Comparison of ENCODE assay signal across 14 cellular contexts in the genomic region with DNA sequence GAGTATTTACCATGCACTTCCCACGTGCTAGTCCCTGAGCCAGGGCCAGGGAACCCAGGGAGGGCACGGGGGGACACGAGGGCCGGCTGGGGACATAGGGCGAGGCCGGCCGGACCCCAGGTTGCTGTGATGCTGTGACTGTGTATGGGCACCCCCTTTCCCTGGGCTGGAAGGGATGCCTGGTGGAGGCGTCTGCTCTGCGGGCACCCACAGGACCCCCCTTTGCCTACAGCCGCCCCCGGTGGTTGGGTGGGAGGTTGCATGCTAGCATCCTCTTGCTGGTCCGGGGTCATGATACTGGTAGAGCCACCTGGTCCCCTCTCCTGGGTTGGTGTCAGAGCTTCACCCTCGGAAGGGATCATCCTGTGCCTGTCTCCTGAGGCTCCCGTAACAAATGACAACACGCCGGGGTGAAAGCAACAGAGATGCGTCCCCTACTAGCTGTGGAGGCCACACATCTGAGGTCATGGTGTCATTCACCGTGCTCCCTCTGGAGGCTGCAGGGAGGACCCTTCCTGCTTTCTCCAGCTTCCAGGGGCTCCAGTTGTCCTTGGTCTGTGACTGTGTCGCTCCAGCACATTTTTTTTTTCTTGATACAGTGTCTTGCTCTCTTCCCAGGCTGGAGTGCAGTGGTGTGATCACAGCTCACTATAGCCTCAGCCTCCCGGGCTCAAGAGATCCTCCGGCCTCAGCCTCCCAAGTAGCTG. TPM values are rescaled to one million over a fixed set of nuclear protein-coding genes. Genes with fewer than 3 reads are reported as not detected.
DNase-seq lines count a peak whose midpoint lies in the region; ATAC-seq and TF ChIP-seq lines count a peak whose summit lies in the region.
"Had no signal": no experiment of that assay in that cellular context is flagged by ENCODE, and none has a peak within 500 bp of the region (broad histone marks: within the 10 kb centered on the region; RNA-seq: fewer than 3 reads in every experiment).

No MANE protein-coding gene starts in this region.

- BruUV-seq in Caco-2 (replicated peaks; lab: Mats Ljungman, UMichigan), result no TSS peak

- POLR2A ChIA-PET in Caco-2 (lab: Charles Lee), result interaction anchor here (0.7 kb wide), 1 partner anchor 62 kb away, joined by 5 read pairs; no protein-coding TSS in a partner anchor

- no peak overlapping the region for H3K27ac Mint-ChIP-seq in Caco-2 (ENCODE audit: unreplicated experiment)
- H3K27ac Mint-ChIP-seq: activated CD4-positive, alpha-beta T cell treated with anti-CD3 and anti-CD28 coated beads, Interleukin-2, amount 10 ng/mL, durations not matched to agents 7 days and 5 days had no signal

- H3K27me3 ChIP-seq in Caco-2 (replicated peaks; ENCODE audit: control insufficient read depth, insufficient read depth, low read length) (no peaks in the 10 kb centered on the region), H7 (ENCODE audit: control insufficient read depth, insufficient read depth, low read length) (no peaks in the 10 kb centered on the region), adrenal gland (no peaks in the 10 kb centered on the region)
- H3K27me3 ChIP-seq: dorsolateral prefrontal cortex had no signal

- H3K4me3 ChIP-seq in Caco-2 (ENCODE audit: low read depth, low read length) (no peak overlapping the region), H7 (ENCODE audit: insufficient read depth, low read depth, low read length) (no peak overlapping the region), epithelial cell of proximal tubule (ENCODE audit: low read depth, low read length) (no peak overlapping the region), adrenal gland (no peak overlapping the region)
- H3K4me3 ChIP-seq: dorsolateral prefrontal cortex, lung had no signal

- H3K27ac ChIP-seq in adrenal gland, result no peak overlapping the region
- H3K27ac ChIP-seq: dorsolateral prefrontal cortex had no signal

- H3K27me3 Mint-ChIP-seq in Caco-2 (ENCODE audit: insufficient read depth, unreplicated experiment), result no peaks in the 10 kb centered on the region
- no peaks in the 10 kb centered on the region for H3K27me3 Mint-ChIP-seq in activated T-cell treated with anti-CD3 and anti-CD28 coated beads, Interleukin-2, amount 50 U/mL, for 4 hours (ENCODE audit: low read depth)
- H3K27me3 Mint-ChIP-seq: activated CD4-positive, alpha-beta T cell treated with anti-CD3 and anti-CD28 coated beads, Interleukin-2, amount 10 ng/mL, durations not matched to agents 7 days and 5 days had no signal

- peak; percentile 25 to 37 for TF ChIP-seq CTCF in Caco-2 (IDR thresholded peaks at IDR 0.05; ENCODE audit: insufficient read depth in 1 of 2, low read depth in 1 of 2, low read length in 1 of 2, severe bottlenecking in 1 of 2, unreplicated experiment in 1 of 2)
- TF ChIP-seq CTCF in epithelial cell of proximal tubule (conservative IDR thresholded peaks at IDR 0.05; ENCODE audit: low read depth, low read length), result peak; percentile 23
- TF ChIP-seq CTCF in adrenal gland (IDR thresholded peaks at IDR 0.05), result no peak

- no peak overlapping the region for H3K4me3 Mint-ChIP-seq in Caco-2 (ENCODE audit: unreplicated experiment)
- no peak overlapping the region for H3K4me3 Mint-ChIP-seq in activated T-cell treated with anti-CD3 and anti-CD28 coated beads, Interleukin-2, amount 50 U/mL, for 4 hours
- H3K4me3 Mint-ChIP-seq: activated CD4-positive, alpha-beta T cell treated with anti-CD3 and anti-CD28 coated beads, Interleukin-2, amount 10 ng/mL, durations not matched to agents 7 days and 5 days had no signal

- no peaks in the 10 kb centered on the region for H3K9me3 ChIP-seq in Caco-2
- no peaks in the 10 kb centered on the region for H3K9me3 ChIP-seq in adrenal gland (replicated peaks in 1 of 3)

- H3K9me3 Mint-ChIP-seq in Caco-2 (ENCODE audit: unreplicated experiment), result no peaks in the 10 kb centered on the region
- H3K9me3 Mint-ChIP-seq in activated T-cell treated with anti-CD3 and anti-CD28 coated beads, Interleukin-2, amount 50 U/mL, for 4 hours, result no peaks in the 10 kb centered on the region
- H3K9me3 Mint-ChIP-seq: activated CD4-positive, alpha-beta T cell treated with anti-CD3 and anti-CD28 coated beads, Interleukin-2, amount 10 ng/mL, durations not matched to agents 7 days and 5 days had no signal

- CTCF ChIA-PET in Caco-2 (lab: Charles Lee), result interaction anchor here (0.7 kb wide), 2 partner anchors 16 to 43 kb away, joined by 5 to 6 read pairs; no protein-coding TSS in a partner anchor

- peaks cover 7% of the 10 kb centered on the region for H3K36me3 Mint-ChIP-seq in Caco-2 (ENCODE audit: insufficient read depth, unreplicated experiment)
- peaks cover 2% of the 10 kb centered on the region for H3K36me3 Mint-ChIP-seq in activated T-cell treated with anti-CD3 and anti-CD28 coated beads, Interleukin-2, amount 50 U/mL, for 4 hours (ENCODE audit: insufficient read depth)

- H3K4me1 ChIP-seq in Caco-2 (no peaks in the 10 kb centered on the region), adrenal gland (replicated peaks in 1 of 2) (peaks cover 12% of the 10 kb centered on the region in 2 donors)

- intact Hi-C loops in Caco-2 (cut with micrococcal nuclease; ENCODE audit: unreplicated experiment) (loop anchor here (5.0 kb wide), 1 partner anchor 43 kb away; a partner anchor contains a TSS), adrenal gland (cut with DNase I) (no loop called here)

- WGBS in adrenal gland, 4 donors, result 68 to 78% (median 75%) methylated on average over 4 to 21 of the region's 21 CpGs

- no peak for TF ChIP-seq POLR2A in adrenal gland (IDR thresholded peaks at IDR 0.05)

- no peak for ATAC-seq in activated T-cell treated with anti-CD3 and anti-CD28 coated beads, Interleukin-2, amount 50 U/mL, for 4 hours

- no peaks in the 10 kb centered on the region for H3K4me1 Mint-ChIP-seq in Caco-2 (ENCODE audit: low read depth, unreplicated experiment)
- H3K4me1 Mint-ChIP-seq in activated T-cell treated with anti-CD3 and anti-CD28 coated beads, Interleukin-2, amount 50 U/mL, for 4 hours (ENCODE audit: low read depth), result peaks cover 13% of the 10 kb centered on the region

- no peak for DNase-seq in Caco-2
- DNase-seq in H7, result peak; percentile 83
- DNase-seq in epithelial cell of proximal tubule (ENCODE audit: low read depth), result no peak
- no peak for DNase-seq in effector CD8-positive, alpha-beta T cell (lab: John Stamatoyannopoulos, UW)
- no peak for DNase-seq in activated T-cell treated with anti-CD3 and anti-CD28 coated beads, Interleukin-2, amount 50 U/mL, for 4 hours
- DNase-seq in adrenal gland, result no peak
- DNase-seq: activated CD4-positive, alpha-beta T cell treated with anti-CD3 and anti-CD28 coated beads, Interleukin-2, amount 10 ng/mL, durations not matched to agents 7 days and 5 days; anterior cingulate cortex; C1 segment of cervical spinal cord; dorsolateral prefrontal cortex; KBM-7; NCI-H187; NCI-H526 had no signal

- no peaks in the 10 kb centered on the region for H3K36me3 ChIP-seq in Caco-2 (ENCODE audit: control insufficient read depth, insufficient read depth, low read length)
- H3K36me3 ChIP-seq in H7 (replicated peaks; ENCODE audit: control insufficient read depth, insufficient read depth, low read length), result no peaks in the 10 kb centered on the region
- no peaks in the 10 kb centered on the region for H3K36me3 ChIP-seq in adrenal gland (replicated peaks in 1 of 2)

RNA-seq across cellular contexts. Expression of a gene that starts 3.1 kb away (rescaled TPM):
- 42.9 and 44.5 TPM in 2 replicates for total RNA-seq in Caco-2 (2022)
- total RNA-seq in H7 (2014; rRNA removed; shearing (Covaris generic)), result 42.6 and 46.1 TPM in 2 replicates
- total RNA-seq in epithelial cell of proximal tubule, result 19.3 and 31.4 TPM in 2 replicates
- total RNA-seq in activated T-cell treated with anti-CD3 and anti-CD28 coated beads, Interleukin-2, amount 50 U/mL, for 4 hours, result 10 to 100 TPM; 30.1 to 39.5 (median 34.8) TPM
- 10 to 100 TPM; 17.8 to 42.1 (median 29.5) TPM for total RNA-seq in adrenal gland
- 10 to 100 TPM in 2 of 3 donors, 1 to 10 TPM in 1; 8.9 to 99.4 (median 38.2) TPM for polyA plus RNA-seq in adrenal gland

RNA-seq across cellular contexts. Expression of a gene that starts 16.6 kb away (rescaled TPM):
- total RNA-seq in Caco-2 (2022) (0.36 and 0.39 TPM in 2 replicates), epithelial cell of proximal tubule (8.2 and 29.7 TPM in 2 replicates), adrenal gland (under 1 TPM in 2 of 8 donors, not detected in 6; 0.43 to 0.46 TPM)
- 0.15 TPM in 1 of 2 replicates, not detected in the other for total RNA-seq in H7 (2014; rRNA removed; shearing (Covaris generic))
- total RNA-seq in activated T-cell treated with anti-CD3 and anti-CD28 coated beads, Interleukin-2, amount 50 U/mL, for 4 hours, result under 1 TPM in 1 of 3 donors, not detected in 2; 0.08 TPM
- polyA plus RNA-seq in adrenal gland, result under 1 TPM in 1 of 3 donors, not detected in 2; 0.13 TPM
- total RNA-seq: activated CD4-positive, alpha-beta T cell treated with anti-CD3 and anti-CD28 coated beads, Interleukin-2, amount 10 ng/mL, durations not matched to agents 7 days and 5 days had no signal

RNA-seq across cellular contexts. Expression of a gene that starts 17.0 kb away (rescaled TPM):
- total RNA-seq in Caco-2 (2022), result 6.8 and 9.7 TPM in 2 replicates
- total RNA-seq in H7 (2014; rRNA removed; shearing (Covaris generic)), result 26.6 and 33.1 TPM in 2 replicates
- total RNA-seq in epithelial cell of proximal tubule, result 15.5 and 16.3 TPM in 2 replicates
- 10 to 100 TPM in 2 of 3 donors, 1 to 10 TPM in 1; 8.8 to 13.0 (median 12.4) TPM for total RNA-seq in activated T-cell treated with anti-CD3 and anti-CD28 coated beads, Interleukin-2, amount 50 U/mL, for 4 hours
- total RNA-seq in adrenal gland, result 10 to 100 TPM in 1 of 8 donors, 1 to 10 TPM in 6, not detected in 1; 1.1 to 10.6 (median 6.0) TPM
- 10 to 100 TPM in 2 of 3 donors, under 1 TPM in 1; 0.35 to 63.5 (median 11.0) TPM for polyA plus RNA-seq in adrenal gland

RNA-seq across cellular contexts. Expression of a gene that starts 17.7 kb away (rescaled TPM):
- 3.5 and 4.6 TPM in 2 replicates for total RNA-seq in Caco-2 (2022)
- 11.3 and 21.0 TPM in 2 replicates for total RNA-seq in H7 (2014; rRNA removed; shearing (Covaris generic))
- total RNA-seq in epithelial cell of proximal tubule, result 1.9 and 4.9 TPM in 2 replicates
- total RNA-seq in activated T-cell treated with anti-CD3 and anti-CD28 coated beads, Interleukin-2, amount 50 U/mL, for 4 hours, result 1 to 10 TPM; 5.4 to 9.1 (median 7.0) TPM
- 1 to 10 TPM in 2 of 8 donors, under 1 TPM in 4, not detected in 2; 0.29 to 1.9 (median 0.85) TPM for total RNA-seq in adrenal gland
- polyA plus RNA-seq in adrenal gland, result 10 to 100 TPM in 1 of 3 donors, 1 to 10 TPM in 1, under 1 TPM in 1; 0.64 to 49.9 (median 7.7) TPM

RNA-seq across cellular contexts. Expression of a gene that starts 23.0 kb away (rescaled TPM):
- total RNA-seq in Caco-2 (2022) (39.7 and 42.6 TPM in 2 replicates), epithelial cell of proximal tubule (86.5 and 111 TPM in 2 replicates), adrenal gland (100 to 1,000 TPM in 1 of 8 donors, 10 to 100 TPM in 7; 36.8 to 127 (median 64.1) TPM)
- total RNA-seq in H7 (2014; rRNA removed; shearing (Covaris generic)), result 22.6 and 29.8 TPM in 2 replicates
- total RNA-seq in activated T-cell treated with anti-CD3 and anti-CD28 coated beads, Interleukin-2, amount 50 U/mL, for 4 hours, result 10 to 100 TPM; 66.0 to 75.0 (median 67.8) TPM
- 100 to 1,000 TPM in 2 of 3 donors, under 1 TPM in 1; 0.48 to 124 (median 104) TPM for polyA plus RNA-seq in adrenal gland

Comparison
In these comparisons a context has a peak if more than half of its experiments do, and no peak if none do; other contexts are left out.
1. CTCF ChIP-seq: peak in Caco-2 (2 of 2) and epithelial cell of proximal tubule (single experiment); none in adrenal gland (0 of 6).